In the genomic region with DNA sequence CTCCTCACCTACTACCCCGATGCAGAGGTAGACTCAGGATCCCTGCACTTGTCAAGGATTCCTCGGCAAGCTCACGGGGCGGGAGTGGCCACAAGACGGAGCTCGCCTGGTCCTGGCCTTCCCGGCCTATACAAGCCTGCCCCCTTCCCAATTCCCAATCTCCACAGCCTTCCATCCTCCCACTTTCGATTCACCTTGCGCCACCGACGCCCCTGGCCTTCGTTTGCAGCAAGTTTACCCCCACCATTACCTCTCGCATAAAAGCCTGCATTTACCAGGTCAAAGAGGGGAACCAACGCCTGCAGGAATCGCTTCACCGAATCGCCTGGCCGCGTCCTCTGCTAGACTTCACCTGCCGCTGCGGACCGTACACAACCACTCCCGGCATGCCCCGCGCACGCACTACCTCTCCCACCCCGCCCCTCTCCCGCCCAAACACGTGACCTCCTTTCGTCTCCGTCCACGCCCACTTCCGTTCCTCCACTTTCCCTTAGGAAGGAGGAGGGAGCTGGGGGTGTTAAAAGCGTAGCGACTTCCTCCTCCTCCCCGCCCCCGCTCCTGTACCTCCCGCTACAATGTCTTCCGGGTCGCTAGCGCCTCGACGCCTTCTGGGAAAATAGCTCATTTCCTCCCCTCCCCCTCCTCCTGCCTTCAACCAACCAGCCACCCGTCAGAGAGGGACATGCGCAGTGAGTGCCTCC, we compare ENCODE assay signal across 8 cellular contexts. TPM values are rescaled to one million over a fixed set of nuclear protein-coding genes. Genes with fewer than 3 reads are reported as not detected.
DNase-seq lines count a peak whose midpoint lies in the region; ATAC-seq and TF ChIP-seq lines count a peak whose summit lies in the region.

A gene (minus strand): TSS at position 380 of the 701 bp plus-strand sequence. CDS start 44,779 bp downstream, outside the sequence.

- peak within 1 kb of the TSS; percentile 69 for H2BK15ac ChIP-seq in mesenchymal stem cell (ENCODE audit: low read depth, poor library complexity, severe bottlenecking)

- peak within 1 kb of the TSS; percentile 94 to 96 for H3K18ac ChIP-seq in mesenchymal stem cell (ENCODE audit: low read depth in 1 of 2, low read length in 2 of 2)

- intact Hi-C loops in Calu3 (cut with micrococcal nuclease; ENCODE audit: unreplicated experiment) = no loop called here

- H3K23ac ChIP-seq in mesenchymal stem cell (ENCODE audit: low read length in 2 of 2) = peak within 1 kb of the TSS in 1 of 2 experiments; percentile 46

- H2AFZ ChIP-seq in mesenchymal stem cell (ENCODE audit: low read depth, low read length) = peak within 1 kb of the TSS; percentile 83

- no peaks in the 10 kb centered on the region for H3K36me3 ChIP-seq in endocrine pancreas (ENCODE audit: control insufficient read depth, insufficient read depth, low read length)
- H3K36me3 ChIP-seq in mesenchymal stem cell (ENCODE audit: control insufficient read depth in 1 of 2, insufficient read depth in 2 of 2, low read depth in 1 of 2, low read length in 2 of 2) = peaks cover 0 to 4% of the 10 kb centered on the region in 2 experiments

- no peak for TF ChIP-seq CTCF in Calu3 (IDR thresholded peaks at IDR 0.05; ENCODE audit: unreplicated experiment)

- peak within 1 kb of the TSS; percentile 90 for H3K27ac Mint-ChIP-seq in Calu3 (ENCODE audit: unreplicated experiment)

- peak within 1 kb of the TSS; percentile 98 for H3K4me3 Mint-ChIP-seq in Calu3 (ENCODE audit: low read depth, unreplicated experiment)

- H3K4me3 ChIP-seq in endocrine pancreas (ENCODE audit: control insufficient read depth, insufficient read depth, low read length) = peak within 1 kb of the TSS; percentile 96
- H3K4me3 ChIP-seq in mesenchymal stem cell (ENCODE audit: insufficient read depth in 1 of 2, low read depth in 1 of 2, low read length in 2 of 2) = peak within 1 kb of the TSS; percentile 81 to 97

- H3K9me3 Mint-ChIP-seq in Calu3 (ENCODE audit: low read depth, unreplicated experiment) = no peaks in the 10 kb centered on the region

- H2BK120ac ChIP-seq in mesenchymal stem cell (ENCODE audit: low read depth, low read length) = peak within 1 kb of the TSS; percentile 71

- H3K4me1 ChIP-seq in endocrine pancreas (ENCODE audit: control insufficient read depth, insufficient read depth, low read length) (peaks cover 18% of the 10 kb centered on the region), mesenchymal stem cell (ENCODE audit: control insufficient read depth, insufficient read depth, low read depth, low read length) (peaks cover 4% of the 10 kb centered on the region)

- peak within 1 kb of the TSS; percentile 93 for H4K8ac ChIP-seq in mesenchymal stem cell (ENCODE audit: low read length)

- H4K91ac ChIP-seq in mesenchymal stem cell (ENCODE audit: low read length) = peak within 1 kb of the TSS; percentile 95

- H3K27me3 Mint-ChIP-seq in Calu3 (ENCODE audit: unreplicated experiment) = no peaks in the 10 kb centered on the region

- CTCF ChIA-PET in Calu3 (lab: Charles Lee) = interaction anchor here (0.6 to 1.4 kb wide), 20 partner anchors 9 to 907 kb away, joined by 3 to 24 read pairs (median 4); no protein-coding TSS in a partner anchor

- peak; percentile 81 for ATAC-seq in GM21381 (IDR thresholded peaks at IDR 0.05; ENCODE audit: unreplicated experiment)

- peak within 1 kb of the TSS; percentile 93 to 100 for H3K4ac ChIP-seq in mesenchymal stem cell (ENCODE audit: low read depth in 1 of 2, low read length in 2 of 2)

- peaks cover 37% of the 10 kb centered on the region for H3K36me3 Mint-ChIP-seq in Calu3 (ENCODE audit: insufficient read depth, unreplicated experiment)

- DNase-seq in Calu3 = peak; percentile 97
- peak; percentile 25 to 99 (median 96) for DNase-seq in HUDEP-2 (lab: John Stamatoyannopoulos, UW; ENCODE audit: unreplicated experiment in 76 of 76)
- peak; percentile 98 for DNase-seq in NOMO-1 treated with dmso at 0.1 percent for 144 hours (lab: John Stamatoyannopoulos, UW; ENCODE audit: unreplicated experiment)
- peak; percentile 73 to 87 (median 84) for DNase-seq in activated CD8-positive, alpha-beta memory T cell treated with anti-CD3 and anti-CD28 coated beads for 48 hours (ENCODE audit: low read depth in 2 of 3, low spot score in 2 of 3)
- DNase-seq in mesenchymal stem cell = peak; percentile 100
- DNase-seq in stimulated activated CD8-positive, alpha-beta memory T cell treated with anti-CD3 and anti-CD28 coated beads, Interleukin-12 subunit alpha, Interleukin-12 subunit beta, amount 100 ng/mL, for 4 hours (ENCODE audit: low read depth) = peak; percentile 93

- 0% methylated on average over 29 of the region's 45 CpGs for WGBS in mesenchymal stem cell

- peak within 1 kb of the TSS; percentile 86 for H2AK5ac ChIP-seq in mesenchymal stem cell (ENCODE audit: low read length, severe bottlenecking)

- H2BK12ac ChIP-seq in mesenchymal stem cell (ENCODE audit: low read length in 2 of 2) = peak within 1 kb of the TSS; percentile 38 to 70

- H3K4me2 ChIP-seq in mesenchymal stem cell (ENCODE audit: low read length, poor library complexity, severe bottlenecking) = peak within 1 kb of the TSS; percentile 90

- H3K9me3 ChIP-seq in endocrine pancreas (ENCODE audit: control insufficient read depth, low read length) (no peaks in the 10 kb centered on the region), mesenchymal stem cell (ENCODE audit: control insufficient read depth, low read length) (no peaks in the 10 kb centered on the region)

- peaks cover 34% of the 10 kb centered on the region for H3K4me1 Mint-ChIP-seq in Calu3 (ENCODE audit: low read depth, unreplicated experiment)

- BruUV-seq in Calu3 (replicated peaks; lab: Mats Ljungman, UMichigan) = no TSS peak

- no peaks in the 10 kb centered on the region for H3K27me3 ChIP-seq in endocrine pancreas (ENCODE audit: control insufficient read depth, insufficient read depth, low read length)
- no peaks in the 10 kb centered on the region for H3K27me3 ChIP-seq in mesenchymal stem cell (ENCODE audit: control insufficient read depth in 1 of 2, insufficient read depth in 1 of 2, low read length in 2 of 2)

- H3K9ac ChIP-seq in endocrine pancreas (ENCODE audit: control insufficient read depth, insufficient read depth, low read length) (peak within 1 kb of the TSS; percentile 94), mesenchymal stem cell (ENCODE audit: low read length) (peak within 1 kb of the TSS; percentile 97)

- H3K79me1 ChIP-seq in mesenchymal stem cell (replicated peaks; ENCODE audit: low read length, poor library complexity, severe bottlenecking) = no peaks in the 10 kb centered on the region

- H3K14ac ChIP-seq in mesenchymal stem cell (ENCODE audit: low read length in 2 of 2) = peak within 1 kb of the TSS; percentile 5 to 89

- H3K27ac ChIP-seq in mesenchymal stem cell (ENCODE audit: low read length, poor library complexity, severe bottlenecking) = peak within 1 kb of the TSS; percentile 95

- H2BK5ac ChIP-seq in mesenchymal stem cell (ENCODE audit: low read depth, low read length, poor library complexity, severe bottlenecking) = peak within 1 kb of the TSS; percentile 85

RNA-seq across cellular contexts. Expression of the gene that starts here (rescaled TPM):
- 59.2 and 66.2 TPM in 2 replicates for total RNA-seq in Calu3 (2022)
- polyA plus RNA-seq in mesenchymal stem cell (2013, experiment 1 of 2) = 30.3 TPM
- polyA plus RNA-seq in mesenchymal stem cell (2013, experiment 2 of 2) = 31.1 TPM

Comparison
In these comparisons a context has a peak if more than half of its experiments do, and no peak if none do; other contexts are left out.
1. Peak in every context shown above with its lines: DNase-seq, ATAC-seq, H3K4me3 ChIP-seq and H3K27ac ChIP-seq.